In genomic region chr19:39125554-39126311, GRCh38 we compare ENCODE assay signal across 8 cellular contexts. TPM values are rescaled to one million over a fixed set of nuclear protein-coding genes. Genes with fewer than 3 reads are reported as not detected.
DNase-seq lines count a peak whose midpoint lies in the region; ATAC-seq and TF ChIP-seq lines count a peak whose summit lies in the region.

TSS of gene PAK4 (plus strand) at chr19:39125786. CDS start at chr19:39169554, 43,768 bp downstream.

- peak within 1 kb of the TSS; percentile 89 for H3K4me3 ChIP-seq in AG04450 (ENCODE audit: low read depth, low read length)

- H3K27ac ChIP-seq in AG04450 (ENCODE audit: low read depth, low read length) (no peak within 1 kb of the TSS), caudate nucleus (ENCODE audit: low read depth, low read length) (peak within 1 kb of the TSS; percentile 91)

- peaks cover 2% of the 10 kb centered on the region for H3K27me3 ChIP-seq in AG04450 (ENCODE audit: control insufficient read depth, insufficient read depth, low read length)

- no peaks in the 10 kb centered on the region for H3K9me3 Mint-ChIP-seq in activated B cell treated with CpG ODN at 0.5 μM for 24 hours
- H3K9me3 Mint-ChIP-seq in immature natural killer cell: no peaks in the 10 kb centered on the region

- H3K4me3 Mint-ChIP-seq in activated B cell treated with CpG ODN at 0.5 μM for 24 hours: peak within 1 kb of the TSS; percentile 94
- peak within 1 kb of the TSS; percentile 89 to 99 (median 96) for H3K4me3 Mint-ChIP-seq in immature natural killer cell

- H3K27ac Mint-ChIP-seq in activated B cell treated with CpG ODN at 0.5 μM for 24 hours (peak within 1 kb of the TSS; percentile 93), immature natural killer cell (peak within 1 kb of the TSS; percentile 87 to 99 (median 97))

- ATAC-seq in GM18909 (IDR thresholded peaks at IDR 0.05; ENCODE audit: poor library complexity, unreplicated experiment): peak; percentile 91
- ATAC-seq in HG03175 (IDR thresholded peaks at IDR 0.05; ENCODE audit: unreplicated experiment): peak; percentile 91
- ATAC-seq in activated B cell treated with CpG ODN at 0.5 μM for 24 hours (ENCODE audit: low read depth): peak; percentile 98

- POLR2A ChIA-PET in AG04450 (lab: Yijun Ruan, JAX) (no interaction called here), activated B cell treated with CpG ODN at 0.5 μM for 24 hours (lab: Charles Lee) (interaction anchor here (0.5 to 1.9 kb wide), 4 partner anchors 272 to 1528 kb away, joined by 3 to 11 read pairs (median 4); partner anchors contain the start of gene RPS16)

- H3K27me3 Mint-ChIP-seq in activated B cell treated with CpG ODN at 0.5 μM for 24 hours (peaks cover 5% of the 10 kb centered on the region), immature natural killer cell (ENCODE audit: low read depth in 3 of 3) (peaks cover 8 to 14% (median 10%) of the 10 kb centered on the region in 3 donors)

- no peak for TF ChIP-seq CTCF in AG04450 (IDR thresholded peaks at IDR 0.05; ENCODE audit: low read depth, low read length)
- TF ChIP-seq CTCF in activated B cell treated with CpG ODN at 0.5 μM for 24 hours (IDR thresholded peaks at IDR 0.05): no peak

- peaks cover 42% of the 10 kb centered on the region for H3K4me1 Mint-ChIP-seq in activated B cell treated with CpG ODN at 0.5 μM for 24 hours
- peaks cover 30 to 42% of the 10 kb centered on the region in 2 donors for H3K4me1 Mint-ChIP-seq in immature natural killer cell

- CTCF ChIA-PET in AG04450 (lab: Charles Lee) (interaction anchor here (0.6 to 0.7 kb wide), 2 partner anchors 15 to 148 kb away, joined by 4 to 6 read pairs; no protein-coding TSS in a partner anchor), activated B cell treated with CpG ODN at 0.5 μM for 24 hours (lab: Charles Lee) (interaction anchor here (0.6 to 2.3 kb wide), 2 partner anchors 11 to 202 kb away, joined by 3 to 4 read pairs; no protein-coding TSS in a partner anchor)

- intact Hi-C loops in activated B cell treated with CpG ODN at 0.5 μM for 24 hours (cut with micrococcal nuclease): loop anchor here (2.0 to 10.0 kb wide), 3 partner anchors 217 to 709 kb away; partner anchors contain the start of genes DYRK1B, MED29, PAF1 and SAMD4B

- peaks cover 4% of the 10 kb centered on the region for H3K36me3 Mint-ChIP-seq in activated B cell treated with CpG ODN at 0.5 μM for 24 hours (ENCODE audit: low read depth)
- peaks cover 0 to 3% (median 0%) of the 10 kb centered on the region in 3 donors for H3K36me3 Mint-ChIP-seq in immature natural killer cell

- DNase-seq in AG04450 (ENCODE audit: low read depth, low spot score) (peak; percentile 91), NCI-H345 (lab: John Stamatoyannopoulos, UW) (peak; percentile 100), activated B cell treated with CpG ODN at 0.5 μM for 24 hours (peak; percentile 95), caudate nucleus (lab: John Stamatoyannopoulos, UW) (peak; percentile 62 to 98 (median 95)), immature natural killer cell (peak; percentile 96 to 98 (median 97)), smooth muscle cell of the brain vasculature (ENCODE audit: low read depth, low spot score) (peak; percentile 93)

- H3K9me3 ChIP-seq in AG04450 (ENCODE audit: control insufficient read depth, insufficient read depth, low read length): no peaks in the 10 kb centered on the region

RNA-seq across cellular contexts. Expression of gene PAK4, which starts in this region (rescaled TPM):
- polyA plus RNA-seq in AG04450 (2011; rRNA removed) (10.4 and 12.4 TPM in 2 replicates), immature natural killer cell (1 to 10 TPM in 2 of 3 donors, under 1 TPM in 1; 0.68 to 2.1 (median 1.5) TPM)
- polyA minus RNA-seq in AG04450 (2011; rRNA and poly(A)+ RNA removed): 17.5 and 21.6 TPM in 2 replicates
- total RNA-seq in activated B cell treated with CpG ODN at 0.5 μM for 24 hours: 13.7 and 14.2 TPM in 2 replicates
